1 cellular context compared by ENCODE assay signal in genomic region chr12:52041032-52041431, GRCh38.
TF ChIP-seq lines count a peak whose summit lies in the region.

No MANE protein-coding gene starts in this region.

TF ChIP-seq in IMR-90, 13 proteins besides CTCF, POLR2A, EP300 and RAD21:
- TF ChIP-seq FOS (IDR thresholded peaks at IDR 0.05; ENCODE audit: low read depth, low read length) = no peak
- peak; percentile 46 for TF ChIP-seq MAFK (IDR thresholded peaks at IDR 0.05; ENCODE audit: low read depth, low read length)
- TF ChIP-seq RCOR1 (IDR thresholded peaks at IDR 0.05; ENCODE audit: insufficient replicate concordance, low read length) = no peak
